22 cellular contexts compared by ENCODE assay signal in the genomic region with DNA sequence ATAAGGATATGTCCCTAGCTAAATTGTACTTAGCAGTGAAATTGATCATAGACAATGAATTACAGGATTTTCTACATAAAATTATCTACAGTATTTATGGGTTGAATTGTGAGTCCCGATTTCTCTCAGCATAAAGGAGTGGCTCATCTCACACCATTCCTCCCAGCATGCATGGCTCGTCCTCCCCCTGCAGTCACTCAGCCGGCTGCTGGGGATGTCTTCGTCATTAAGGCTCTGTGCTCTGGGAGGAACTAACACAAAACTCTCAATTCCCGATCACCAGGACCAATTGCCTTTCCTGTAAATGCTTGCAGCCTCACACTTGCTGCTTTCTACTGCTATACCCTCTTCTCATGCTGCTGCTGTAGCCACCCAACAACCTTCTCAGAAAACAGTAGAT.
A peak's percentile ranks its signal among the peaks of the same experiment; 100 is the strongest.
DNase-seq lines count a peak whose midpoint lies in the region; ATAC-seq and TF ChIP-seq lines count a peak whose summit lies in the region.
"Had no signal": no experiment of that assay in that cellular context is flagged by ENCODE, and none has a peak within 500 bp of the region (broad histone marks: within the 10 kb centered on the region; RNA-seq: fewer than 3 reads in every experiment).

No MANE protein-coding gene starts in this region.

- H3K4me3 ChIP-seq in vagina, result no peak overlapping the region
- no peak overlapping the region for H3K4me3 ChIP-seq in body of pancreas
- H3K4me3 ChIP-seq: BLaER1, GM23248, HAP-1 had no signal

- H3K9me3 ChIP-seq in vagina (no peaks in the 10 kb centered on the region), body of pancreas (no peaks in the 10 kb centered on the region)
- H3K9me3 ChIP-seq: BLaER1, HAP-1 had no signal

- H3K27ac ChIP-seq in vagina (peak overlapping the region; percentile 31), body of pancreas (no peak overlapping the region)
- H3K27ac ChIP-seq: BLaER1, GM23248 had no signal

- H3K27me3 ChIP-seq in vagina (no peaks in the 10 kb centered on the region), body of pancreas (no peaks in the 10 kb centered on the region)
- H3K27me3 ChIP-seq: BLaER1 had no signal

- WGBS in body of pancreas, 2 donors, result 66 to 91% methylated on average over 5 of the region's 5 CpGs

- no peak for TF ChIP-seq CTCF in vagina (IDR thresholded peaks at IDR 0.05)
- no peak for TF ChIP-seq CTCF in body of pancreas (IDR thresholded peaks at IDR 0.05)

- TF ChIP-seq POLR2A in vagina (IDR thresholded peaks at IDR 0.05) (no peak), body of pancreas (IDR thresholded peaks at IDR 0.05) (no peak)

- intact Hi-C loops in vagina (cut with DNase I), result no loop called here
- intact Hi-C loops in body of pancreas (cut with DNase I), result no loop called here

- H3K4me1 ChIP-seq in vagina, result peaks cover 18% of the 10 kb centered on the region
- H3K4me1 ChIP-seq in body of pancreas, result peaks cover 18% of the 10 kb centered on the region

- DNase-seq in NCI-H2227 treated with DMSO at 0.1 percent for 48 hours (lab: John Stamatoyannopoulos, UW) (peak; percentile 16), NCI-H2227 (lab: John Stamatoyannopoulos, UW; ENCODE audit: unreplicated experiment) (no peak), MV-4-11 (lab: John Stamatoyannopoulos, UW) (peak; percentile 10), left lobe of liver (ENCODE audit: low spot score) (no peak), vagina (ENCODE audit: extremely low spot score in 2 of 2) (no peak), GF-D8 (lab: John Stamatoyannopoulos, UW) (no peak), body of pancreas (no peak), LoVo (ENCODE audit: low spot score) (no peak)
- DNase-seq: 8988T; ACHN; CD4-positive, CD25-positive, alpha-beta regulatory T cell; GM23248; HFFc6; KG1; NCI-H1105; NCI-H1436 treated with DMSO at 0.1 percent for 48 hours; NCI-H1930; NCI-H2107; SHP77 treated with DMSO at 0.1 percent for 48 hours had no signal

- H3K36me3 ChIP-seq in vagina, result no peaks in the 10 kb centered on the region
- H3K36me3 ChIP-seq in body of pancreas (replicated peaks in 1 of 2; ENCODE audit: insufficient read depth in 1 of 2, low read depth in 2 of 2), result no peaks in the 10 kb centered on the region
- H3K36me3 ChIP-seq: BLaER1, HAP-1 had no signal

- ATAC-seq in left lobe of liver (peak; percentile 45), body of pancreas (no peak)
- ATAC-seq: Panc1 had no signal

Comparison
In these comparisons a context has a peak if more than half of its experiments do, and no peak if none do; other contexts are left out.
1. DNase-seq: peak in NCI-H2227 treated with DMSO at 0.1 percent for 48 hours (single experiment) and MV-4-11 (single experiment); none in NCI-H2227 (single experiment), left lobe of liver (single experiment), vagina (0 of 2), GF-D8 (single experiment), body of pancreas (0 of 4) and LoVo (single experiment).